Comparison of ENCODE assay signal across 2 cellular contexts in the genomic region with DNA sequence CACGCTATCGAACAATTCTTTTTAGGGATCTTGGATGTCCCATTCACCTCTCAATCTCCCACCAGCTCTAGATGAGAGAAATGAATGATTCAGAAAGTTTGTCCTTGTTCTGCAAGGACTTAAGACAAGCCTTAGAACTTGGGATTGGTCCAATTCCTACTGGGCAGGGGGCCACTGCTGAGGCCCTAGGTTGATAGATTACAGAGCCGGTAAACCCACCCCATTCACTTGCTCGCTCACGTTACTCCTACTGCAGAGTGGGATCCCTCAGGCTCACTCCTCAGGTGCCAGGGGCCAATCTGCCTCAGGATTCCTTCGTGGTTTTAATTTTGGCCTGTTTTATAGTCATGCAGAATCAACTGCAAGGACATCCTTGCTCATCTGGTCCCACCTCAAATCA.
TF ChIP-seq lines count a peak whose summit lies in the region.

No MANE protein-coding gene starts in this region.

TF ChIP-seq in endothelial cell of umbilical vein, 7 proteins besides CTCF, POLR2A, EP300 and RAD21 (continued from another document):
- no peak for TF ChIP-seq GATA2 (IDR thresholded peaks at IDR 0.05; ENCODE audit: insufficient read depth, insufficient read length, low read depth, low read length)

TF ChIP-seq in neural cell, 6 proteins besides CTCF, POLR2A, EP300 and RAD21 (continued from another document):
- TF ChIP-seq TAF1 (IDR thresholded peaks at IDR 0.05; ENCODE audit: low read depth) (no peak), MXI1 (conservative IDR thresholded peaks at IDR 0.05; ENCODE audit: poor library complexity, severe bottlenecking) (no peak), POLR2AphosphoS5 (IDR thresholded peaks at IDR 0.05) (no peak), REST (IDR thresholded peaks at IDR 0.05; ENCODE audit: borderline replicate concordance) (no peak)
TF ChIP-seq in neural cell: peak in this region for 0.
